In genomic region chr19:1653300-1653628, GRCh38 we compare ENCODE assay signal across 8 cellular contexts. TPM values are rescaled to one million over a fixed set of nuclear protein-coding genes. Genes with fewer than 3 reads are reported as not detected.
DNase-seq lines count a peak whose midpoint lies in the region; ATAC-seq and TF ChIP-seq lines count a peak whose summit lies in the region.

No MANE protein-coding gene starts in this region.

- no peak for ATAC-seq in lung (ENCODE audit: insufficient read depth, low FRiP score)
- ATAC-seq in upper lobe of right lung = no peak

- peaks cover 3 to 8% of the 10 kb centered on the region in 2 donors for H3K4me1 ChIP-seq in lung (ENCODE audit: control insufficient read depth in 2 of 2, insufficient read depth in 2 of 2, low read length in 2 of 2)
- H3K4me1 ChIP-seq in upper lobe of right lung = peaks cover 5% of the 10 kb centered on the region

- 23 to 34% methylated on average over 18 of the region's 18 CpGs for WGBS in lung, 2 donors

- intact Hi-C loops in upper lobe of right lung (cut with DNase I) = no loop called here

- H3K27ac ChIP-seq in brain microvascular endothelial cell (peak overlapping the region; percentile 100), lung (ENCODE audit: low read depth in 1 of 2, low read length in 1 of 2) (peak overlapping the region; percentile 65 to 90), upper lobe of right lung (peak overlapping the region; percentile 100)

- H3K36me3 ChIP-seq in brain microvascular endothelial cell (replicated peaks) = peaks cover 11% of the 10 kb centered on the region
- H3K36me3 ChIP-seq in lung (ENCODE audit: control insufficient read depth in 2 of 2, insufficient read depth in 2 of 2, low read length in 2 of 2) = peaks cover 0 to 9% of the 10 kb centered on the region in 2 donors
- H3K36me3 ChIP-seq in upper lobe of right lung = no peaks in the 10 kb centered on the region

- in situ Hi-C loops in brain microvascular endothelial cell (cut with HindIII; ENCODE audit: low pct_ligation_motif_present, low sequenced_read_pairs) = no loop called here

- DNase-seq in activated T-cell treated with anti-CD3 and anti-CD28 coated beads for 48 hours (ENCODE audit: low read depth) (peak; percentile 21), brain microvascular endothelial cell (no peak), lung (ENCODE audit: low spot score) (no peak), upper lobe of right lung (no peak), GM20000 (ENCODE audit: low spot score) (no peak), NCI-H1048 (lab: John Stamatoyannopoulos, UW) (no peak), foreskin melanocyte (no peak)
- DNase-seq in activated T-cell treated with anti-CD3 and anti-CD28 coated beads, Interleukin-2, amount 50 U/mL, for 1 hour = no peak

- H3K4me3 ChIP-seq in brain microvascular endothelial cell (ENCODE audit: low read depth, low read length) = peak overlapping the region; percentile 52
- H3K4me3 ChIP-seq in lung = peak overlapping the region; percentile 38
- H3K4me3 ChIP-seq in upper lobe of right lung = peak overlapping the region; percentile 65

- H3K27me3 ChIP-seq in brain microvascular endothelial cell (replicated peaks) = no peaks in the 10 kb centered on the region
- H3K27me3 ChIP-seq in lung (ENCODE audit: control insufficient read depth, insufficient read depth) = no peaks in the 10 kb centered on the region
- H3K27me3 ChIP-seq in upper lobe of right lung = no peaks in the 10 kb centered on the region

- TF ChIP-seq CTCF in brain microvascular endothelial cell (IDR thresholded peaks at IDR 0.05; ENCODE audit: low read depth, low read length, missing control alignments) (no peak), lung (IDR thresholded peaks at IDR 0.05; ENCODE audit: control extremely low read depth, extremely low read depth) (no peak), upper lobe of right lung (IDR thresholded peaks at IDR 0.05) (no peak), GM20000 (IDR thresholded peaks at IDR 0.05; ENCODE audit: extremely low read depth, missing control alignments) (no peak)

- no peaks in the 10 kb centered on the region for H3K9me3 ChIP-seq in lung (ENCODE audit: control insufficient read depth in 2 of 2, insufficient read depth in 1 of 2, low read length in 1 of 2)
- H3K9me3 ChIP-seq in upper lobe of right lung = no peaks in the 10 kb centered on the region

RNA-seq across cellular contexts. Expression of gene TCF3, which starts 0.8 kb away (rescaled TPM):
- 10 to 100 TPM; 50.2 to 58.1 TPM for total RNA-seq in lung
- 10 to 100 TPM; 36.9 to 40.1 TPM for polyA plus RNA-seq in lung
- 43.2 TPM for total RNA-seq in upper lobe of right lung

RNA-seq across cellular contexts. Expression of gene UQCR11, which starts 48.0 kb away (rescaled TPM):
- total RNA-seq in lung = 100 to 1,000 TPM in 1 of 2 donors, 10 to 100 TPM in 1; 35.4 to 225 TPM
- 100 to 1,000 TPM; 122 to 131 TPM for polyA plus RNA-seq in lung
- 167 TPM for total RNA-seq in upper lobe of right lung
